In the genomic region with DNA sequence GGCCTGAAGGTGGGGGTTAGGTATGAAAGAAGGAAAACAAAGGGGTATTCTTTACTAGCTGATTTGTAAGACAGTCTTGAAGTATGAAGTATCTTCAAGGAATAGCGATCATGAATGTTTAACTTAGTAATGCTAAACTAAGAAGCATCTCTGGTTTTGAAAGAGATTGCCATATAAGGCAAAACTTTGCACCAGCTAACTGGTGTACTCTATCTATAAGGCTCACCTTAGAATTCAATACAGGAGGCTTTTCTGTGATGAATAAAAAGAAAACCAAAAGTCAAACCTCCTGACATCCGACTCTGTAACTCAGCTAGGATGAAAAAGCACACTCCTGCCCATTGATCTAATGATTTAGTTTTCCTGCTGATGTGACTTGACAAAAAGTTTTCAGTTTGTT, we compare ENCODE assay signal across 14 cellular contexts. TPM values are rescaled to one million over a fixed set of nuclear protein-coding genes. Genes with fewer than 3 reads are reported as not detected.
DNase-seq lines count a peak whose midpoint lies in the region; ATAC-seq lines count a peak whose summit lies in the region.
"Had no signal": no experiment of that assay in that cellular context is flagged by ENCODE, and none has a peak within 500 bp of the region (broad histone marks: within the 10 kb centered on the region; RNA-seq: fewer than 3 reads in every experiment).

No MANE protein-coding gene starts in this region.

- no peaks in the 10 kb centered on the region for H3K27me3 ChIP-seq in mesenchymal stem cell (ENCODE audit: control insufficient read depth in 1 of 2, insufficient read depth in 1 of 2, low read length in 2 of 2)
- H3K27me3 ChIP-seq: ovary had no signal

- no peak overlapping the region for H2BK12ac ChIP-seq in mesenchymal stem cell (ENCODE audit: low read length in 2 of 2)

- H3K4ac ChIP-seq in mesenchymal stem cell (ENCODE audit: low read depth in 1 of 2, low read length in 2 of 2): no peak overlapping the region

- no peak overlapping the region for H3K9ac ChIP-seq in mesenchymal stem cell (ENCODE audit: low read length)

- H2AFZ ChIP-seq in mesenchymal stem cell (ENCODE audit: low read depth, low read length): no peak overlapping the region
- H2AFZ ChIP-seq: GM23338 had no signal

- no peak overlapping the region for H2BK15ac ChIP-seq in mesenchymal stem cell (ENCODE audit: low read depth, poor library complexity, severe bottlenecking)

- H3K36me3 ChIP-seq in mesenchymal stem cell (ENCODE audit: control insufficient read depth in 1 of 2, insufficient read depth in 2 of 2, low read depth in 1 of 2, low read length in 2 of 2): peaks cover 0 to 10% of the 10 kb centered on the region in 2 experiments
- H3K36me3 ChIP-seq: ovary had no signal

- no peak overlapping the region for H4K8ac ChIP-seq in mesenchymal stem cell (ENCODE audit: low read length)

- no peak overlapping the region for H2BK120ac ChIP-seq in mesenchymal stem cell (ENCODE audit: low read depth, low read length)

- H3K9me3 ChIP-seq in mesenchymal stem cell (ENCODE audit: control insufficient read depth, low read length): no peaks in the 10 kb centered on the region
- H3K9me3 ChIP-seq: ovary had no signal

- no peak overlapping the region for H3K4me3 Mint-ChIP-seq in stimulated activated memory B cell treated with anti-CD40 and anti-IgM and Interleukin-4, amounts not matched to agents 10 μg/mL and 1 μg/mL and 100 μg/mL, for 72 hours
- H3K4me3 Mint-ChIP-seq: activated T-helper 1 cell treated with anti-CD3 and anti-CD28 coated beads, Interleukin-12 subunit alpha, Interleukin-12 subunit beta, Interleukin-2, Interleukin-4 antibody, amounts not matched to agents 30 ng/mL and 10 ng/mL and 1 ng/mL, durations not matched to agents 14 hours and 24 hours and 36 hours; dendritic cell treated with granulocyte-macrophage colony-stimulating factor and Interleukin-4, amounts not matched to agents 40 ng/mL and 50 ng/mL, for 4 days; GM23338 had no signal

- H3K4me1 ChIP-seq in mesenchymal stem cell (ENCODE audit: control insufficient read depth, insufficient read depth, low read depth, low read length): peaks cover 16% of the 10 kb centered on the region

- no peak overlapping the region for H3K27ac Mint-ChIP-seq in stimulated activated memory B cell treated with anti-CD40 and anti-IgM and Interleukin-4, amounts not matched to agents 10 μg/mL and 1 μg/mL and 100 μg/mL, for 72 hours
- H3K27ac Mint-ChIP-seq: activated T-helper 1 cell treated with anti-CD3 and anti-CD28 coated beads, Interleukin-12 subunit alpha, Interleukin-12 subunit beta, Interleukin-2, Interleukin-4 antibody, amounts not matched to agents 30 ng/mL and 10 ng/mL and 1 ng/mL, durations not matched to agents 14 hours and 24 hours and 36 hours; dendritic cell treated with granulocyte-macrophage colony-stimulating factor and Interleukin-4, amounts not matched to agents 40 ng/mL and 50 ng/mL, for 4 days; GM23338 had no signal

- H3K23ac ChIP-seq in mesenchymal stem cell (ENCODE audit: low read length in 2 of 2): no peak overlapping the region

- no peak overlapping the region for H3K14ac ChIP-seq in mesenchymal stem cell (ENCODE audit: low read length in 2 of 2)

- 83% methylated on average over 2 of the region's 2 CpGs for WGBS in mesenchymal stem cell

- H3K79me1 ChIP-seq in mesenchymal stem cell (replicated peaks; ENCODE audit: low read length, poor library complexity, severe bottlenecking): peaks cover 7% of the 10 kb centered on the region

- no peaks in the 10 kb centered on the region for H3K36me3 Mint-ChIP-seq in stimulated activated memory B cell treated with anti-CD40 and anti-IgM and Interleukin-4, amounts not matched to agents 10 μg/mL and 1 μg/mL and 100 μg/mL, for 72 hours

- no peaks in the 10 kb centered on the region for H3K9me3 Mint-ChIP-seq in stimulated activated memory B cell treated with anti-CD40 and anti-IgM and Interleukin-4, amounts not matched to agents 10 μg/mL and 1 μg/mL and 100 μg/mL, for 72 hours
- H3K9me3 Mint-ChIP-seq: activated T-helper 1 cell treated with anti-CD3 and anti-CD28 coated beads, Interleukin-12 subunit alpha, Interleukin-12 subunit beta, Interleukin-2, Interleukin-4 antibody, amounts not matched to agents 30 ng/mL and 10 ng/mL and 1 ng/mL, durations not matched to agents 14 hours and 24 hours and 36 hours; dendritic cell treated with granulocyte-macrophage colony-stimulating factor and Interleukin-4, amounts not matched to agents 40 ng/mL and 50 ng/mL, for 4 days; GM23338 had no signal

- H2AK5ac ChIP-seq in mesenchymal stem cell (ENCODE audit: low read length, severe bottlenecking): no peak overlapping the region

- H2BK5ac ChIP-seq in mesenchymal stem cell (ENCODE audit: low read depth, low read length, poor library complexity, severe bottlenecking): peak overlapping the region; percentile 15

- ATAC-seq in GM18870 (IDR thresholded peaks at IDR 0.05; ENCODE audit: unreplicated experiment) (peak; percentile 58), GM19467 (IDR thresholded peaks at IDR 0.05; ENCODE audit: unreplicated experiment) (peak; percentile 68), HG03460 (IDR thresholded peaks at IDR 0.05; ENCODE audit: unreplicated experiment) (peak; percentile 64)
- no peak for ATAC-seq in stimulated activated memory B cell treated with anti-CD40 and anti-IgM and Interleukin-4, amounts not matched to agents 10 μg/mL and 1 μg/mL and 100 μg/mL, for 72 hours
- ATAC-seq: GM23338 had no signal

- no peak overlapping the region for H4K91ac ChIP-seq in mesenchymal stem cell (ENCODE audit: low read length)

- DNase-seq in mesenchymal stem cell (no peak), NCI-H82 (lab: John Stamatoyannopoulos, UW) (no peak), NCI-H128 (lab: John Stamatoyannopoulos, UW; ENCODE audit: unreplicated experiment) (no peak)
- DNase-seq: aorta, glutamatergic neuron, ovary had no signal

- no peak overlapping the region for H3K4me2 ChIP-seq in mesenchymal stem cell (ENCODE audit: low read length, poor library complexity, severe bottlenecking)
- H3K4me2 ChIP-seq: GM23338 had no signal

- peaks cover 16% of the 10 kb centered on the region for H3K4me1 Mint-ChIP-seq in stimulated activated memory B cell treated with anti-CD40 and anti-IgM and Interleukin-4, amounts not matched to agents 10 μg/mL and 1 μg/mL and 100 μg/mL, for 72 hours

- H3K4me3 ChIP-seq in mesenchymal stem cell (ENCODE audit: insufficient read depth in 1 of 2, low read depth in 1 of 2, low read length in 2 of 2): no peak overlapping the region
- H3K4me3 ChIP-seq: GM23338, ovary had no signal

- no peak overlapping the region for H3K18ac ChIP-seq in mesenchymal stem cell (ENCODE audit: low read depth in 1 of 2, low read length in 2 of 2)

- no peaks in the 10 kb centered on the region for H3K27me3 Mint-ChIP-seq in stimulated activated memory B cell treated with anti-CD40 and anti-IgM and Interleukin-4, amounts not matched to agents 10 μg/mL and 1 μg/mL and 100 μg/mL, for 72 hours
- H3K27me3 Mint-ChIP-seq: dendritic cell treated with granulocyte-macrophage colony-stimulating factor and Interleukin-4, amounts not matched to agents 40 ng/mL and 50 ng/mL, for 4 days had no signal

- peak overlapping the region; percentile 95 for H3K27ac ChIP-seq in mesenchymal stem cell (ENCODE audit: low read length, poor library complexity, severe bottlenecking)
- H3K27ac ChIP-seq: C4-2B, ovary had no signal

RNA-seq across cellular contexts. Expression of a gene that starts 54.7 kb away (rescaled TPM):
- polyA plus RNA-seq in mesenchymal stem cell (2013, experiment 1 of 2): 34.2 TPM
- 34.5 TPM for polyA plus RNA-seq in mesenchymal stem cell (2013, experiment 2 of 2)
